9 cellular contexts compared by ENCODE assay signal in the genomic region with DNA sequence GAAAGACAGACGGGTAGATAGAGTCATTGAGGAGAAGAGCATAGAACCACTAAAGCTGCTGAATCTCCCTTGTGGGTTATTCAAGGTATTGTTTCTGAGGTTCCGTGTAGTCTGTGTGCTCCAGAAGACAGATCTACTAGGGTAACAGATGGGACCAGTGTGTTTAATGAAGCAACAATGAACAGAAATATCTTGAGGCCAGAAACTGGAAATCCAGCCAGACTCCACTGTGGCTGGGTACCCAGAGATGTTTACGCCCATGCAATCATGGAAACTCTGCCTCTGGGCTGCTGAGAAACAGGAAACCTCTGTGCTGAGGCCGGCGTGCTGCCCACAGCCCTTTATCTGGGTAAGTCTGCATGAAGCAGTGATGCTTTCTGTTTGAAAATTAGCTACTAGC. TPM values are rescaled to one million over a fixed set of nuclear protein-coding genes. Genes with fewer than 3 reads are reported as not detected.
DNase-seq lines count a peak whose midpoint lies in the region; ATAC-seq, FAIRE-seq and TF ChIP-seq lines count a peak whose summit lies in the region.
"Had no signal": no experiment of that assay in that cellular context is flagged by ENCODE, and none has a peak within 500 bp of the region (broad histone marks: within the 10 kb centered on the region; RNA-seq: fewer than 3 reads in every experiment).

No MANE protein-coding gene starts in this region.

- peak overlapping the region; percentile 55 for H3K27ac Mint-ChIP-seq in activated CD4-positive, alpha-beta memory T cell treated with anti-CD3 and anti-CD28 coated beads, Interleukin-2, amount 10 ng/mL, durations not matched to agents 7 days and 5 days
- H3K27ac Mint-ChIP-seq in nephron progenitor cell, result no peak overlapping the region

- H3K27me3 ChIP-seq in H1 (replicated peaks in 1 of 4; ENCODE audit: control insufficient read depth in 3 of 4, extremely low read depth in 1 of 4, insufficient read depth in 3 of 4, low read length in 3 of 4) (no peaks in the 10 kb centered on the region), MM.1S (replicated peaks; ENCODE audit: insufficient read depth, low read length) (no peaks in the 10 kb centered on the region), thyroid gland (no peaks in the 10 kb centered on the region)
- H3K27me3 ChIP-seq: SJCRH30 had no signal

- no peak for TF ChIP-seq CTCF in H1 (IDR thresholded peaks at IDR 0.05; ENCODE audit: control extremely low read depth in 1 of 3, insufficient read depth in 1 of 3, low read depth in 1 of 3, low read length in 3 of 3)
- no peak for TF ChIP-seq CTCF in MM.1S (IDR thresholded peaks at IDR 0.05; ENCODE audit: low read length)
- TF ChIP-seq CTCF in nephron progenitor cell (IDR thresholded peaks at IDR 0.05), result no peak
- TF ChIP-seq CTCF in thyroid gland (IDR thresholded peaks at IDR 0.05), result no peak

- no peak overlapping the region for H3K4ac ChIP-seq in H1 (replicated peaks; ENCODE audit: insufficient read length, low read depth, low read length)

- H2BK20ac ChIP-seq in H1 (ENCODE audit: low read length), result no peak overlapping the region

- H3K23ac ChIP-seq in H1 (ENCODE audit: insufficient read length), result no peak overlapping the region

- no peaks in the 10 kb centered on the region for H4K20me1 ChIP-seq in H1 (replicated peaks in 1 of 2; ENCODE audit: control insufficient read depth in 1 of 2, insufficient read depth in 2 of 2, low read length in 2 of 2)
- no peaks in the 10 kb centered on the region for H4K20me1 ChIP-seq in MM.1S (ENCODE audit: insufficient read depth, low read length)

- H4K5ac ChIP-seq in H1 (ENCODE audit: insufficient read length, low read depth, low read length), result no peak overlapping the region

- H3K27me3 Mint-ChIP-seq in activated CD4-positive, alpha-beta memory T cell treated with anti-CD3 and anti-CD28 coated beads, Interleukin-2, amount 10 ng/mL, durations not matched to agents 7 days and 5 days, result no peaks in the 10 kb centered on the region
- peaks cover 26% of the 10 kb centered on the region for H3K27me3 Mint-ChIP-seq in nephron progenitor cell (ENCODE audit: low read depth, poor library complexity)

- H3K14ac ChIP-seq in H1 (ENCODE audit: insufficient read length), result no peak overlapping the region

- no peaks in the 10 kb centered on the region for H3K9me3 ChIP-seq in H1 (ENCODE audit: insufficient read depth in 2 of 2, low read depth in 1 of 2, low read length in 1 of 2)
- H3K9me3 ChIP-seq in MM.1S (replicated peaks; ENCODE audit: insufficient read depth, low read length), result no peaks in the 10 kb centered on the region
- H3K9me3 ChIP-seq in thyroid gland, result no peaks in the 10 kb centered on the region
- H3K9me3 ChIP-seq: SJCRH30 had no signal

- POLR2A ChIA-PET in activated CD4-positive, alpha-beta memory T cell treated with anti-CD3 and anti-CD28 coated beads, Interleukin-2, amount 10 ng/mL, durations not matched to agents 7 days and 5 days (lab: Charles Lee), result interaction anchor here (0.8 to 3.2 kb wide), 6 partner anchors 9 to 81 kb away, joined by 3 to 54 read pairs (median 4); partner anchors contain the start of genes DLST and PROX2
- POLR2A ChIA-PET in H1 (lab: Charles Lee; ENCODE audit: partially characterized antibody), result interaction anchor here (2.6 kb wide), 1 partner anchor 15 kb away, joined by 12 read pairs; no protein-coding TSS in a partner anchor

- CTCF ChIA-PET in activated CD4-positive, alpha-beta memory T cell treated with anti-CD3 and anti-CD28 coated beads, Interleukin-2, amount 10 ng/mL, durations not matched to agents 7 days and 5 days (lab: Charles Lee), result interaction anchor here (1.0 to 5.5 kb wide), 10 partner anchors 8 to 259 kb away, joined by 3 to 53 read pairs (median 5); partner anchors contain the start of genes DLST and PROX2
- CTCF ChIA-PET in H1 (lab: Charles Lee; ENCODE audit: partially characterized antibody), result interaction anchor here (1.2 to 17.9 kb wide), 6 partner anchors 11 to 221 kb away, joined by 4 to 364 read pairs (median 10); partner anchors contain the start of genes DLST and PROX2

- H3K18ac ChIP-seq in H1 (ENCODE audit: extremely low read depth, low read length), result no peak overlapping the region

- peaks cover 19% of the 10 kb centered on the region for H3K4me1 Mint-ChIP-seq in activated CD4-positive, alpha-beta memory T cell treated with anti-CD3 and anti-CD28 coated beads, Interleukin-2, amount 10 ng/mL, durations not matched to agents 7 days and 5 days
- no peaks in the 10 kb centered on the region for H3K4me1 Mint-ChIP-seq in nephron progenitor cell

- no peak overlapping the region for H3K56ac ChIP-seq in H1 (replicated peaks; ENCODE audit: insufficient read length, low read depth, low read length)

- H3K79me1 ChIP-seq in H1 (ENCODE audit: low read depth, low read length), result no peaks in the 10 kb centered on the region

- no peaks in the 10 kb centered on the region for H3K9me3 Mint-ChIP-seq in activated CD4-positive, alpha-beta memory T cell treated with anti-CD3 and anti-CD28 coated beads, Interleukin-2, amount 10 ng/mL, durations not matched to agents 7 days and 5 days
- H3K9me3 Mint-ChIP-seq in nephron progenitor cell, result no peaks in the 10 kb centered on the region

- no peak overlapping the region for H2AK5ac ChIP-seq in H1 (ENCODE audit: low read depth, low read length)

- intact Hi-C loops in thyroid gland (cut with DNase I), result no loop called here

- H2AFZ ChIP-seq in H1 (ENCODE audit: low read length) (0 out of 2 replicates have a peak overlapping the region, but pooled peaks have one; percentile 18), MM.1S (ENCODE audit: low read length) (no peak overlapping the region)

- DNase-seq in activated CD4-positive, alpha-beta memory T cell treated with anti-CD3 and anti-CD28 coated beads, Interleukin-2, amount 10 ng/mL, durations not matched to agents 7 days and 5 days, result peak; percentile 78
- DNase-seq in H1 (ENCODE audit: low read depth in 1 of 2, low spot score in 2 of 2) (no peak), A172 (ENCODE audit: low spot score) (no peak), MM.1S (no peak), nephron progenitor cell (no peak), thyroid gland (no peak)
- DNase-seq in stimulated activated CD4-positive, alpha-beta T cell treated with anti-CD3 and anti-CD28 coated beads, TNF-alpha, amount 100 ng/mL, for 24 hours (ENCODE audit: low read depth in 3 of 3), result peak in 2 of 3 experiments; percentile 30 to 45

- H3K4me2 ChIP-seq in H1 (ENCODE audit: insufficient read depth in 1 of 2, low read depth in 2 of 2, low read length in 2 of 2) (no peak overlapping the region), MM.1S (ENCODE audit: low read depth, low read length) (no peak overlapping the region)

- peak; percentile 42 for ATAC-seq in HG02885 (IDR thresholded peaks at IDR 0.05; ENCODE audit: poor library complexity, unreplicated experiment)

- WGBS in H1 (ENCODE audit: extremely low coverage in 1 of 2, insufficient coverage in 1 of 2, insufficient read length in 1 of 2, insufficient replicate concordance in 2 of 2, low coverage in 1 of 2, low lambda C conversion rate in 2 of 2, missing lambda C conversion rate in 1 of 2), 2 experiments, result 83% methylated on average over 5 of the region's 5 CpGs; no CpG with 5 or more reads in 1 of the 2 experiments
- WGBS in thyroid gland, 2 donors, result 51 to 72% methylated on average over 5 of the region's 5 CpGs

- H2BK5ac ChIP-seq in H1 (ENCODE audit: low read depth, low read length), result no peak overlapping the region

- H3K9me2 ChIP-seq in MM.1S (replicated peaks; ENCODE audit: insufficient read depth, low read length), result no peaks in the 10 kb centered on the region

- H2BK12ac ChIP-seq in H1 (ENCODE audit: low read depth, low read length), result no peak overlapping the region

- H3F3A ChIP-seq in MM.1S (ENCODE audit: insufficient read depth, low read length), result no peaks in the 10 kb centered on the region

- no peak overlapping the region for H4K91ac ChIP-seq in H1 (replicated peaks; ENCODE audit: insufficient read length, low read length)

- H3K79me2 ChIP-seq in H1 (ENCODE audit: control insufficient read depth in 1 of 2, insufficient read depth in 2 of 2, low read length in 2 of 2) (no peaks in the 10 kb centered on the region), MM.1S (ENCODE audit: low read length) (no peaks in the 10 kb centered on the region)

- TF ChIP-seq EP300 in H1 (IDR thresholded peaks at IDR 0.05; ENCODE audit: borderline replicate concordance in 1 of 2, low read depth in 2 of 2, low read length in 2 of 2), result no peak

- no peak overlapping the region for H3K4me3 ChIP-seq in H1 (ENCODE audit: extremely low read depth in 1 of 4, insufficient read depth in 2 of 4, low read depth in 3 of 4, low read length in 4 of 4)
- H3K4me3 ChIP-seq in MM.1S (ENCODE audit: low read length), result no peak overlapping the region
- H3K4me3 ChIP-seq in thyroid gland (replicated peaks in 1 of 3), result no peak overlapping the region
- H3K4me3 ChIP-seq: SJCRH30 had no signal

- H3K36me3 Mint-ChIP-seq in activated CD4-positive, alpha-beta memory T cell treated with anti-CD3 and anti-CD28 coated beads, Interleukin-2, amount 10 ng/mL, durations not matched to agents 7 days and 5 days (ENCODE audit: low read depth), result no peaks in the 10 kb centered on the region
- H3K36me3 Mint-ChIP-seq in nephron progenitor cell (ENCODE audit: low read depth), result no peaks in the 10 kb centered on the region

- H4K8ac ChIP-seq in H1 (ENCODE audit: extremely low read depth, insufficient read depth, low read length), result no peak overlapping the region

- no peak overlapping the region for H3K4me3 Mint-ChIP-seq in activated CD4-positive, alpha-beta memory T cell treated with anti-CD3 and anti-CD28 coated beads, Interleukin-2, amount 10 ng/mL, durations not matched to agents 7 days and 5 days
- H3K4me3 Mint-ChIP-seq in nephron progenitor cell, result no peak overlapping the region

- H3K23me2 ChIP-seq in H1 (ENCODE audit: low read depth, low read length), result no peaks in the 10 kb centered on the region

- H2BK15ac ChIP-seq in H1 (ENCODE audit: low read length), result no peak overlapping the region

- H3K4me1 ChIP-seq in H1 (replicated peaks in 1 of 4; ENCODE audit: control insufficient read depth in 3 of 4, insufficient read depth in 4 of 4, low read length in 3 of 4), result no peaks in the 10 kb centered on the region
- no peaks in the 10 kb centered on the region for H3K4me1 ChIP-seq in MM.1S (ENCODE audit: low read length)
- no peaks in the 10 kb centered on the region for H3K4me1 ChIP-seq in thyroid gland
- H3K4me1 ChIP-seq: SJCRH30 had no signal

- H3K9ac ChIP-seq in H1 (replicated peaks in 1 of 4; ENCODE audit: extremely low read depth in 1 of 4, low read depth in 3 of 4, low read length in 3 of 4), result no peak overlapping the region
- H3K9ac ChIP-seq in MM.1S (ENCODE audit: low read length), result no peak overlapping the region

- H3K36me3 ChIP-seq in H1 (ENCODE audit: control insufficient read depth in 2 of 4, insufficient read depth in 4 of 4, low read length in 3 of 4), result no peaks in the 10 kb centered on the region
- no peaks in the 10 kb centered on the region for H3K36me3 ChIP-seq in MM.1S (replicated peaks; ENCODE audit: insufficient read depth, low read length)
- H3K36me3 ChIP-seq in thyroid gland, result no peaks in the 10 kb centered on the region
- H3K36me3 ChIP-seq: SJCRH30 had no signal

- H3K27ac ChIP-seq in H1 (ENCODE audit: low read depth, low read length), result no peak overlapping the region
- H3K27ac ChIP-seq in MM.1S (ENCODE audit: low read length), result no peak overlapping the region
- H3K27ac ChIP-seq in thyroid gland, result no peak overlapping the region
- H3K27ac ChIP-seq: SJCRH30 had no signal

- TF ChIP-seq RAD21 in H1 (IDR thresholded peaks at IDR 0.05 in 1 of 2, conservative IDR thresholded peaks at IDR 0.05 in 1 of 2; ENCODE audit: low read depth in 2 of 2, low read length in 2 of 2), result no peak

- no peak overlapping the region for H2BK120ac ChIP-seq in H1 (replicated peaks; ENCODE audit: low read depth, low read length)

- TF ChIP-seq POLR2A in H1 (IDR thresholded peaks at IDR 0.05; ENCODE audit: control extremely low read depth in 1 of 2, low read depth in 2 of 2, low read length in 2 of 2) (no peak), thyroid gland (IDR thresholded peaks at IDR 0.05) (no peak)

- FAIRE-seq in H1 (lab: Jason Lieb, UNC), result no peak

RNA-seq across cellular contexts. Expression of gene PROX2, which starts 8.3 kb away (rescaled TPM):
- not detected for total RNA-seq in activated CD4-positive, alpha-beta memory T cell treated with anti-CD3 and anti-CD28 coated beads, Interleukin-2, amount 10 ng/mL, durations not matched to agents 7 days and 5 days
- not detected in 2 replicates for total RNA-seq in H1 (2021; fragmentation: NEBNext Ultra II Directional; extraction: Animal tissue kit (Norgen Biotek cat#: 25700))
- polyA plus RNA-seq in H1 (2011; rRNA removed), result 0.03 and 0.08 TPM in 2 replicates
- polyA plus RNA-seq in H1 (2011; cell fraction: cytosol; rRNA removed), result 0.05 TPM
- polyA plus RNA-seq in H1 (2011; cell fraction: nucleus; rRNA removed), result 0.19 TPM
- 0.08 to 0.29 TPM (median 0.16 TPM) in 4 replicates for polyA plus RNA-seq in H1 (2012, experiment 1 of 2)
- polyA plus RNA-seq in H1 (2012, experiment 2 of 2), result not detected
- 0.02 TPM for polyA plus RNA-seq in H1 (2013, experiment 1 of 2)
- 0.04 TPM for polyA plus RNA-seq in H1 (2013, experiment 2 of 2)
- 0.05 and 0.13 TPM in 2 replicates for polyA minus RNA-seq in H1 (2011; rRNA and poly(A)+ RNA removed)
- polyA minus RNA-seq in H1 (2011; cell fraction: cytosol; rRNA and poly(A)+ RNA removed), result not detected
- 0.10 TPM for polyA minus RNA-seq in H1 (2011; cell fraction: nucleus; rRNA and poly(A)+ RNA removed)
- total RNA-seq in A172 (2014; rRNA removed; shearing (Covaris generic)), result not detected in 2 replicates
- not detected for total RNA-seq in thyroid gland
- total RNA-seq: SJCRH30 had no signal

RNA-seq across cellular contexts. Expression of gene DLST, which starts 14.0 kb away (rescaled TPM):
- 100 to 1,000 TPM; 106 to 108 TPM for total RNA-seq in activated CD4-positive, alpha-beta memory T cell treated with anti-CD3 and anti-CD28 coated beads, Interleukin-2, amount 10 ng/mL, durations not matched to agents 7 days and 5 days
- 111 and 117 TPM in 2 replicates for total RNA-seq in H1 (2021; fragmentation: NEBNext Ultra II Directional; extraction: Animal tissue kit (Norgen Biotek cat#: 25700))
- 96.5 and 120 TPM in 2 replicates for polyA plus RNA-seq in H1 (2011; rRNA removed)
- 151 TPM for polyA plus RNA-seq in H1 (2011; cell fraction: cytosol; rRNA removed)
- 173 TPM for polyA plus RNA-seq in H1 (2011; cell fraction: nucleus; rRNA removed)
- 81.2 to 99.3 TPM (median 96.1 TPM) in 4 replicates for polyA plus RNA-seq in H1 (2012, experiment 1 of 2)
- polyA plus RNA-seq in H1 (2012, experiment 2 of 2), result 66.6 TPM
- 49.9 TPM for polyA plus RNA-seq in H1 (2013, experiment 1 of 2)
- polyA plus RNA-seq in H1 (2013, experiment 2 of 2), result 48.6 TPM
- 159 and 173 TPM in 2 replicates for polyA minus RNA-seq in H1 (2011; rRNA and poly(A)+ RNA removed)
- polyA minus RNA-seq in H1 (2011; cell fraction: cytosol; rRNA and poly(A)+ RNA removed), result 73.1 TPM
- polyA minus RNA-seq in H1 (2011; cell fraction: nucleus; rRNA and poly(A)+ RNA removed), result 68.7 TPM
- 17.3 and 26.5 TPM in 2 replicates for total RNA-seq in A172 (2014; rRNA removed; shearing (Covaris generic))
- 10 to 100 TPM; 80.9 to 91.6 (median 83.5) TPM for total RNA-seq in thyroid gland

RNA-seq across cellular contexts. Expression of gene RPS6KL1, which starts 55.4 kb away (rescaled TPM):
- 1 to 10 TPM; 3.6 to 3.8 TPM for total RNA-seq in activated CD4-positive, alpha-beta memory T cell treated with anti-CD3 and anti-CD28 coated beads, Interleukin-2, amount 10 ng/mL, durations not matched to agents 7 days and 5 days
- 11.3 and 13.8 TPM in 2 replicates for total RNA-seq in H1 (2021; fragmentation: NEBNext Ultra II Directional; extraction: Animal tissue kit (Norgen Biotek cat#: 25700))
- 9.4 and 9.8 TPM in 2 replicates for polyA plus RNA-seq in H1 (2011; rRNA removed)
- 13.9 TPM for polyA plus RNA-seq in H1 (2011; cell fraction: cytosol; rRNA removed)
- 45.2 TPM for polyA plus RNA-seq in H1 (2011; cell fraction: nucleus; rRNA removed)
- 9.3 to 19.0 TPM (median 15.0 TPM) in 4 replicates for polyA plus RNA-seq in H1 (2012, experiment 1 of 2)
- polyA plus RNA-seq in H1 (2012, experiment 2 of 2), result 5.9 TPM
- polyA plus RNA-seq in H1 (2013, experiment 1 of 2), result 6.5 TPM
- 5.4 TPM for polyA plus RNA-seq in H1 (2013, experiment 2 of 2)
- 21.4 and 21.5 TPM in 2 replicates for polyA minus RNA-seq in H1 (2011; rRNA and poly(A)+ RNA removed)
- polyA minus RNA-seq in H1 (2011; cell fraction: cytosol; rRNA and poly(A)+ RNA removed), result 7.9 TPM
- 25.7 TPM for polyA minus RNA-seq in H1 (2011; cell fraction: nucleus; rRNA and poly(A)+ RNA removed)
- not detected in 2 replicates for total RNA-seq in A172 (2014; rRNA removed; shearing (Covaris generic))
- total RNA-seq in thyroid gland, result 10 to 100 TPM in 2 of 4 donors, 1 to 10 TPM in 2; 5.7 to 16.4 (median 9.5) TPM

Comparison
In these comparisons a context has a peak if more than half of its experiments do, and no peak if none do; other contexts are left out.
1. DNase-seq: peak in activated CD4-positive, alpha-beta memory T cell treated with anti-CD3 and anti-CD28 coated beads, Interleukin-2, amount 10 ng/mL, durations not matched to agents 7 days and 5 days (single experiment) and stimulated activated CD4-positive, alpha-beta T cell treated with anti-CD3 and anti-CD28 coated beads, TNF-alpha, amount 100 ng/mL, for 24 hours (2 of 3); none in H1 (0 of 2), A172 (single experiment), MM.1S (single experiment), nephron progenitor cell (single experiment) and thyroid gland (0 of 2).